8 cellular contexts compared by ENCODE assay signal in genomic region chr1:51616903-51617708, GRCh38. TPM values are rescaled to one million over a fixed set of nuclear protein-coding genes. Genes with fewer than 3 reads are reported as not detected.
A peak's percentile ranks its signal among the peaks of the same experiment; 100 is the strongest.
DNase-seq lines count a peak whose midpoint lies in the region; ATAC-seq, FAIRE-seq and TF ChIP-seq lines count a peak whose summit lies in the region.

Gene OSBPL9 (plus strand): TSS chr1:51617092. CDS start chr1:51617111, 19 bp downstream.

- peak; percentile 97 for FAIRE-seq in GM12892 (lab: Jason Lieb, UNC)

- H3K9me3 ChIP-seq in prostate gland: no peaks in the 10 kb centered on the region

- ATAC-seq in HG02870 (IDR thresholded peaks at IDR 0.05; ENCODE audit: unreplicated experiment) (peak; percentile 90), left cardiac atrium (peak; percentile 96 to 97)

- TF ChIP-seq POLR2A in GM12892 (IDR thresholded peaks at IDR 0.05; ENCODE audit: low read depth, low read length) (peak; percentile 81), prostate gland (IDR thresholded peaks at IDR 0.05) (peak; percentile 72)

- intact Hi-C loops in T-helper 1 cell treated with Interleukin-12 subunit alpha and Interleukin-12 subunit beta and Interleukin-4 antibody, amounts not matched to agents 30 ng/mL and 1 ng/mL, for 36 hours (cut with micrococcal nuclease): loop anchor here (1.0 to 2.0 kb wide), 9 partner anchors 47 to 749 kb away; partner anchors contain the start of genes CC2D1B, FAF1, NRDC and RNF11
- intact Hi-C loops in left cardiac atrium (cut with DNase I): loop anchor here in 1 of 2 donors (5.0 kb wide), 1 partner anchor 50 kb away; no protein-coding TSS in a partner anchor
- intact Hi-C loops in prostate gland (cut with DNase I): no loop called here

- H3K27ac ChIP-seq in prostate gland: peak within 1 kb of the TSS; percentile 88 to 89

- no peaks in the 10 kb centered on the region for H3K27me3 ChIP-seq in prostate gland (replicated peaks; ENCODE audit: insufficient read depth)

- 0% methylated on average over 45 of the region's 45 CpGs for WGBS in prostate gland

- peak within 1 kb of the TSS; percentile 57 to 69 for H3K4me3 ChIP-seq in prostate gland

- no peak for TF ChIP-seq CTCF in prostate gland (IDR thresholded peaks at IDR 0.05)

- no peaks in the 10 kb centered on the region for H3K4me1 ChIP-seq in prostate gland (replicated peaks)

- DNase-seq in GM12892 (ENCODE audit: insufficient read length) (peak; percentile 78), NCI-H1694 (lab: John Stamatoyannopoulos, UW) (peak; percentile 84), amniotic epithelial cell (ENCODE audit: low read depth) (peak; percentile 87), left cardiac atrium (peak; percentile 93), prostate gland (ENCODE audit: low spot score) (peak; percentile 91), ureter (ENCODE audit: low spot score) (peak; percentile 89)

- no peaks in the 10 kb centered on the region for H3K36me3 ChIP-seq in prostate gland

RNA-seq across cellular contexts. Expression of gene OSBPL9, which starts in this region (rescaled TPM):
- polyA plus RNA-seq in GM12892 (2012; ENCODE audit: missing spikeins): 94.1 TPM
- total RNA-seq in T-helper 1 cell treated with Interleukin-12 subunit alpha and Interleukin-12 subunit beta and Interleukin-4 antibody, amounts not matched to agents 30 ng/mL and 1 ng/mL, for 36 hours: 43.5 and 50.3 TPM in 2 replicates
- total RNA-seq in left cardiac atrium (10 to 100 TPM; 39.3 to 45.1 TPM), prostate gland (100 to 1,000 TPM in 1 of 2 donors, 10 to 100 TPM in 1; 93.6 to 104 TPM), ureter (107 TPM)

Comparison
In these comparisons a context has a peak if more than half of its experiments do, and no peak if none do; other contexts are left out.
1. Peak in every context shown above with its lines: DNase-seq, ATAC-seq, H3K4me3 ChIP-seq and H3K27ac ChIP-seq.